Comparison of ENCODE assay signal across 9 cellular contexts in genomic region chr1:165408518-165408917, GRCh38. TPM values are rescaled to one million over a fixed set of nuclear protein-coding genes. Genes with fewer than 3 reads are reported as not detected.
DNase-seq lines count a peak whose midpoint lies in the region; ATAC-seq and TF ChIP-seq lines count a peak whose summit lies in the region.
"Had no signal": no experiment of that assay in that cellular context is flagged by ENCODE, and none has a peak within 500 bp of the region (broad histone marks: within the 10 kb centered on the region; RNA-seq: fewer than 3 reads in every experiment).

No MANE protein-coding gene starts in this region.

- H2BK12ac ChIP-seq in neuronal stem cell (ENCODE audit: low read length): no peak overlapping the region

- H3K36me3 ChIP-seq in GM23248 (ENCODE audit: low read depth): no peaks in the 10 kb centered on the region
- H3K36me3 ChIP-seq in endodermal cell (ENCODE audit: control insufficient read depth, insufficient read depth, low read length): no peaks in the 10 kb centered on the region
- no peaks in the 10 kb centered on the region for H3K36me3 ChIP-seq in neuronal stem cell (replicated peaks in 1 of 2; ENCODE audit: control insufficient read depth in 2 of 2, insufficient read depth in 2 of 2, low read length in 2 of 2)

- peaks cover 2% of the 10 kb centered on the region for H3K79me1 ChIP-seq in neuronal stem cell (ENCODE audit: low read depth, low read length)

- no peak overlapping the region for H3K4me3 Mint-ChIP-seq in endodermal cell
- H3K4me3 Mint-ChIP-seq: central memory CD8-positive, alpha-beta T cell had no signal

- H4K91ac ChIP-seq in neuronal stem cell (ENCODE audit: low read depth, low read length, poor library complexity): no peak overlapping the region

- no peaks in the 10 kb centered on the region for H3K4me1 Mint-ChIP-seq in endodermal cell
- H3K4me1 Mint-ChIP-seq: central memory CD8-positive, alpha-beta T cell had no signal

- H2BK120ac ChIP-seq in neuronal stem cell (ENCODE audit: low read depth, low read length): no peak overlapping the region

- no peak overlapping the region for H4K8ac ChIP-seq in neuronal stem cell (ENCODE audit: low read depth, low read length)

- H3K14ac ChIP-seq in neuronal stem cell (ENCODE audit: low read length): no peak overlapping the region

- H2BK15ac ChIP-seq in neuronal stem cell (ENCODE audit: low read length): no peak overlapping the region

- H3K4ac ChIP-seq in neuronal stem cell (ENCODE audit: low read length): no peak overlapping the region

- peaks cover 18% of the 10 kb centered on the region for H3K27me3 Mint-ChIP-seq in endodermal cell (ENCODE audit: insufficient read depth)

- DNase-seq in AG20443 (ENCODE audit: low spot score) (peak; percentile 33), GM23248 (peak; percentile 60), NCI-H460 (ENCODE audit: extremely low read depth, low read depth) (peak; percentile 63), endodermal cell (peak; percentile 81), neuronal stem cell (ENCODE audit: low spot score) (peak; percentile 29), GM13976 (ENCODE audit: low spot score) (no peak), retina (no peak)

- no peaks in the 10 kb centered on the region for H3K9me2 ChIP-seq in GM23248 (ENCODE audit: insufficient read depth)

- no peak overlapping the region for H3K27ac Mint-ChIP-seq in endodermal cell

- TF ChIP-seq CTCF in endodermal cell (conservative IDR thresholded peaks at IDR 0.05) (peak; percentile 82), GM13976 (IDR thresholded peaks at IDR 0.05; ENCODE audit: borderline replicate concordance, control extremely low read depth, extremely low read depth, insufficient read depth, missing control alignments) (no peak)

- ATAC-seq in GM21825 (IDR thresholded peaks at IDR 0.05; ENCODE audit: unreplicated experiment): no peak

- H3K4me1 ChIP-seq in GM23248 (ENCODE audit: insufficient read depth) (no peaks in the 10 kb centered on the region), endodermal cell (ENCODE audit: control insufficient read depth, insufficient read depth, low read length) (no peaks in the 10 kb centered on the region), neuronal stem cell (ENCODE audit: control insufficient read depth in 2 of 2, insufficient read depth in 1 of 2, low read depth in 1 of 2, low read length in 2 of 2) (peaks cover 0 to 1% of the 10 kb centered on the region in 2 donors)

- H3K27ac ChIP-seq in GM23248: no peak overlapping the region
- H3K27ac ChIP-seq in endodermal cell (ENCODE audit: low read depth, low read length): no peak overlapping the region
- H3K27ac ChIP-seq in neuronal stem cell (replicated peaks; ENCODE audit: low read length): no peak overlapping the region

- H3K9me3 ChIP-seq in GM23248 (ENCODE audit: low read depth) (no peaks in the 10 kb centered on the region), endodermal cell (ENCODE audit: control insufficient read depth, low read length) (no peaks in the 10 kb centered on the region), neuronal stem cell (replicated peaks in 1 of 2; ENCODE audit: control insufficient read depth in 2 of 2, insufficient read depth in 1 of 2, low read depth in 1 of 2, low read length in 2 of 2) (no peaks in the 10 kb centered on the region)

- H2BK5ac ChIP-seq in neuronal stem cell (ENCODE audit: low read length): no peak overlapping the region

- H3K23ac ChIP-seq in neuronal stem cell (ENCODE audit: low read depth, low read length, poor library complexity): no peak overlapping the region

- no peaks in the 10 kb centered on the region for H3F3A ChIP-seq in GM23248 (ENCODE audit: insufficient read depth)

- H3K4me3 ChIP-seq in GM23248 (no peak overlapping the region), endodermal cell (ENCODE audit: low read length) (no peak overlapping the region), neuronal stem cell (ENCODE audit: low read length in 2 of 2) (no peak overlapping the region)

- in situ Hi-C loops in GM23248 (cut with MboI): no loop called here
- in situ Hi-C loops in GM13976 (cut with MboI; ENCODE audit: low sequenced_read_pairs, unreplicated experiment): no loop called here

- no peaks in the 10 kb centered on the region for H3K79me2 ChIP-seq in GM23248 (ENCODE audit: insufficient read depth)

- H4K20me1 ChIP-seq in GM23248 (ENCODE audit: insufficient read depth): no peaks in the 10 kb centered on the region

- H3K4me2 ChIP-seq in GM23248 (ENCODE audit: unreplicated experiment): no peak overlapping the region
- H3K4me2 ChIP-seq in neuronal stem cell (ENCODE audit: insufficient read depth, low read length, poor library complexity, severe bottlenecking): no peak overlapping the region

- WGBS in GM23248 (ENCODE audit: low coverage in 1 of 2, low lambda C conversion rate in 2 of 2, missing lambda C conversion rate in 2 of 2), 2 experiments: 48 to 49% methylated on average over 6 of the region's 6 CpGs
- 52 to 71% methylated on average over 3 to 6 of the region's 6 CpGs for WGBS in endodermal cell (ENCODE audit: insufficient coverage in 1 of 2, insufficient read length in 1 of 2), 2 experiments
- WGBS in neuronal stem cell (ENCODE audit: extremely low coverage in 2 of 2, insufficient read length in 2 of 2, insufficient replicate concordance in 1 of 2), 2 donors: no CpG with 5 or more reads among the region's 6 CpGs

- no peak overlapping the region for H3K18ac ChIP-seq in neuronal stem cell (ENCODE audit: low read length)

- H3K9me3 Mint-ChIP-seq in endodermal cell: no peaks in the 10 kb centered on the region
- H3K9me3 Mint-ChIP-seq: central memory CD8-positive, alpha-beta T cell had no signal

- H3K9ac ChIP-seq in GM23248 (no peak overlapping the region), endodermal cell (ENCODE audit: extremely low read depth, low read length, poor library complexity, severe bottlenecking) (no peak overlapping the region), neuronal stem cell (ENCODE audit: low read depth, low read length, poor library complexity) (no peak overlapping the region)

- H3K36me3 Mint-ChIP-seq in endodermal cell (ENCODE audit: low read depth): no peaks in the 10 kb centered on the region

- no peak overlapping the region for H2AFZ ChIP-seq in GM23248
- no peak overlapping the region for H2AFZ ChIP-seq in neuronal stem cell (ENCODE audit: low read length)

- H3K27me3 ChIP-seq in GM23248 (replicated peaks; ENCODE audit: insufficient read depth): peaks cover 18% of the 10 kb centered on the region
- H3K27me3 ChIP-seq in endodermal cell (ENCODE audit: control insufficient read depth, insufficient read depth, low read length, poor library complexity, severe bottlenecking): peaks cover 13% of the 10 kb centered on the region
- H3K27me3 ChIP-seq in neuronal stem cell (ENCODE audit: control insufficient read depth in 3 of 3, insufficient read depth in 3 of 3, low read depth in 1 of 3, low read length in 3 of 3): no peaks in the 10 kb centered on the region

- H2AK5ac ChIP-seq in neuronal stem cell (ENCODE audit: low read depth, low read length): no peak overlapping the region

RNA-seq across cellular contexts. Expression of gene RXRG, which starts 36.4 kb away (rescaled TPM):
- not detected in 2 replicates for total RNA-seq in GM23248 (2014; rRNA removed; shearing (Covaris generic))
- polyA plus RNA-seq in GM23248 (2016; fragmentation: Nextera tagmentation; extraction: Ambion mirVana): 0.09 TPM in 1 of 2 replicates, not detected in the other
- total RNA-seq in NCI-H460 (2014; rRNA removed; shearing (Covaris generic)): not detected in 2 replicates
- not detected in 2 replicates for polyA plus RNA-seq in NCI-H460 (2014; cell fraction: nucleus; rRNA removed)
- total RNA-seq in endodermal cell: 1 to 10 TPM; 2.5 to 9.8 TPM
- 4.1 TPM for polyA plus RNA-seq in endodermal cell (2013, experiment 1 of 2)
- polyA plus RNA-seq in endodermal cell (2013, experiment 2 of 2): 6.4 TPM
- 0.01 TPM for polyA plus RNA-seq in neuronal stem cell (2013, experiment 1 of 2)
- not detected for polyA plus RNA-seq in neuronal stem cell (2013, experiment 2 of 2)

RNA-seq across cellular contexts. Expression of gene LMX1A, which starts 52.0 kb away (rescaled TPM):
- total RNA-seq in GM23248 (2014; rRNA removed; shearing (Covaris generic)): not detected in 2 replicates
- polyA plus RNA-seq in GM23248 (2016; fragmentation: Nextera tagmentation; extraction: Ambion mirVana): not detected in 2 replicates
- total RNA-seq in NCI-H460 (2014; rRNA removed; shearing (Covaris generic)): not detected in 2 replicates
- not detected in 2 replicates for polyA plus RNA-seq in NCI-H460 (2014; cell fraction: nucleus; rRNA removed)
- 1 to 10 TPM in 1 of 2 donors, under 1 TPM in 1; 0.13 to 1.6 TPM for total RNA-seq in endodermal cell
- 5.7 TPM for polyA plus RNA-seq in endodermal cell (2013, experiment 1 of 2)
- polyA plus RNA-seq in endodermal cell (2013, experiment 2 of 2): 5.8 TPM
- 0.03 TPM for polyA plus RNA-seq in neuronal stem cell (2013, experiment 1 of 2)
- 0.07 TPM for polyA plus RNA-seq in neuronal stem cell (2013, experiment 2 of 2)

Comparison
In these comparisons a context has a peak if more than half of its experiments do, and no peak if none do; other contexts are left out.
1. DNase-seq: peak in AG20443 (single experiment), GM23248 (single experiment), NCI-H460 (single experiment), endodermal cell (single experiment) and neuronal stem cell (single experiment); none in GM13976 (single experiment) and retina (single experiment).